1 cellular context compared by ENCODE assay signal in the genomic region with DNA sequence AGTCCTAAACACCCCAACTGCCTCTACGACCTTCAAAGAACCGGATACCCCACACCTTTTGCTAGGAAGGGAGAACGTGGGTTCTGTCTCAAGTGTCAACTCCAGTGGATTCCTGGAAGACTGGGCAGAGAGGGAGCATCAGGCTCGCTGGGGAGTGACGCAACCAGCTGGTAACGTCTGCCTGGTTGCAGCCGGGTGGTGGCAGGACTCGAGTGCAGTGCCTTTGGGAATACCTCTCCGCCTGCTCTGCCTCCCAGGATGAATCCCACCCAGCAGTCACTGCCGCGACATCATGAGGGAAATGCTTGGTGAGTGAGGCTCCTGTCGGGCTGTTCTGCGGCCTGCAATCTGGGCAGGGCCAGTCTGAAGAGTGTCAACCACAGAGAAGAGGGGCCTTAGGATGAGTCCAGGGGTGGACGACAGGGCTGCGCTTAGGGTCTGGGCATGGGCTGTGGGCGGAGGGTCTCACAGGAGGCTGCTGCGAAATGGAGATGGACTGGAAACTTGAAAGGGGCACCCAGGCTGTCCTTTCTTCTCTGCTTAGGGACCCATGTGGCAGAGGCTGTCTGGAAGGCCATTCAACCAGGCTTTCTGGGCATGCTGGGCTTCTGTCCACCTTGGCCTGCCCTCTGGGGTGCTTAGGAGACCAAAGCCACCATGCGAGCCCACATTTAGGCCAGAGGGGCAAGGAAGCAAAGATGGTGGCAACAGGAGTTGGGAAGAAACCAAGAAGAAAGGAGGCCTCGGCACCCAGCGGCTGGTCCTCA.
TF ChIP-seq lines count a peak whose summit lies in the region.

No MANE protein-coding gene starts in this region.

TF ChIP-seq in K562, 482 proteins besides CTCF, POLR2A, EP300 and RAD21:
- TF ChIP-seq, protein P1, sequence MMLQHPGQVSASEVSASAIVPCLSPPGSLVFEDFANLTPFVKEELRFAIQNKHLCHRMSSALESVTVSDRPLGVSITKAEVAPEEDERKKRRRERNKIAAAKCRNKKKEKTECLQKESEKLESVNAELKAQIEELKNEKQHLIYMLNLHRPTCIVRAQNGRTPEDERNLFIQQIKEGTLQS (IDR thresholded peaks at IDR 0.05) = 0 out of 2 replicates have a peak, but pooled peaks have one; percentile 31
- TF ChIP-seq, protein P1 (CRISPR knock-in tag; conservative IDR thresholded peaks at IDR 0.05) = no peak
- TF ChIP-seq CEBPG (CRISPR knock-in tag; IDR thresholded peaks at IDR 0.05) (0 out of 2 replicates have a peak, but pooled peaks have one; percentile 27), CEBPG (tag; conservative IDR thresholded peaks at IDR 0.05 in 1 of 2, IDR thresholded peaks at IDR 0.05 in 1 of 2) (peak in 1 of 2 experiments; percentile 45; a peak in 1 of 4 replicates), PRPF4 (IDR thresholded peaks at IDR 0.05; ENCODE audit: insufficient read depth, low read depth, low read length, poor library complexity, severe bottlenecking) (no peak)
